8 cellular contexts compared by ENCODE assay signal in the genomic region with DNA sequence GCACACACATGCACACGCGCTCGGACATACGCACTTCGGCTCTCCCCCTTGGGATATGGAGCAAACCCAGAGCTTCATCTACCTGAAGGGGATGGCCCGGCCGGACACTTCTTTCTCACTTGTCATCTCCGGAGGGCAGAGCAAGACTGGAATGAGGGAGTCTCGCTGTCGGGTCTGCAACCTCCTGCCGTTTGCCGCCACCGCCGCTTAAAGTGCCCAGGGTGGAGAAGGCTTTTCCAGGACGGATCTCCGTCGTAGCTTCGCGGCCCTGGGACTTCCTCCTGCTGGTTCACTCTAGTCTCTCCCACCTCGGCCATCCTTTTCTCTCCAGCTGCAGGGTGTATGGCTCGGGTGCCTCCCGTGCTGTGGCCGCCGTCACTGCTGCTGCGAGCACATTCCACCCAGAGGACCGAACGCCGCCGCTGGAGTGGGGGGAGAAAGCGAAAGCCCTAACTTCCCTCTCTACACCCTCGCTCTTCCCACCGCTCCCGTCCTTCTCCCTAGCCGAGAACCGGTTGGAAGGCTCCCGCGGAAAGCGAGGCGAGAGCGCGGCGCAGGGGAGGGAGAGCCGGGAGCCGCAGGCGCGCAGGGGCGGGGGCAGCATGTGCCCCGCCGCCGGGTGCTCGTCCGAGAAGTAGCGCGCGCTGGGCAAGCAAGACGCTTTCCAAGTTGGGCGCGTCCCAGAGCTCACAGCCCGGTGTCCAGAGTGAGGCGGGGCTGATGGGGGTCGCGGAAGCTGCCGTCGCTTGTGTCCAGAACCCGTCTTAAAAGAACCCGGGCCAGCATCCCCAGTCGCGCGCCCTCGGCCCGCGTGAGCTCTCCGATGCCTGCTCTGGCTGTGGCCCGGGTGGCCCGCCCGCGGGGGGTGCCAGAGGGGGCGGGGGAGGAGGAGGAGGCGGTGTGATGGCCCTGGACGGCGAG. TPM values are rescaled to one million over a fixed set of nuclear protein-coding genes. Genes with fewer than 3 reads are reported as not detected.
DNase-seq lines count a peak whose midpoint lies in the region; ATAC-seq lines count a peak whose summit lies in the region.

A gene with protein sequence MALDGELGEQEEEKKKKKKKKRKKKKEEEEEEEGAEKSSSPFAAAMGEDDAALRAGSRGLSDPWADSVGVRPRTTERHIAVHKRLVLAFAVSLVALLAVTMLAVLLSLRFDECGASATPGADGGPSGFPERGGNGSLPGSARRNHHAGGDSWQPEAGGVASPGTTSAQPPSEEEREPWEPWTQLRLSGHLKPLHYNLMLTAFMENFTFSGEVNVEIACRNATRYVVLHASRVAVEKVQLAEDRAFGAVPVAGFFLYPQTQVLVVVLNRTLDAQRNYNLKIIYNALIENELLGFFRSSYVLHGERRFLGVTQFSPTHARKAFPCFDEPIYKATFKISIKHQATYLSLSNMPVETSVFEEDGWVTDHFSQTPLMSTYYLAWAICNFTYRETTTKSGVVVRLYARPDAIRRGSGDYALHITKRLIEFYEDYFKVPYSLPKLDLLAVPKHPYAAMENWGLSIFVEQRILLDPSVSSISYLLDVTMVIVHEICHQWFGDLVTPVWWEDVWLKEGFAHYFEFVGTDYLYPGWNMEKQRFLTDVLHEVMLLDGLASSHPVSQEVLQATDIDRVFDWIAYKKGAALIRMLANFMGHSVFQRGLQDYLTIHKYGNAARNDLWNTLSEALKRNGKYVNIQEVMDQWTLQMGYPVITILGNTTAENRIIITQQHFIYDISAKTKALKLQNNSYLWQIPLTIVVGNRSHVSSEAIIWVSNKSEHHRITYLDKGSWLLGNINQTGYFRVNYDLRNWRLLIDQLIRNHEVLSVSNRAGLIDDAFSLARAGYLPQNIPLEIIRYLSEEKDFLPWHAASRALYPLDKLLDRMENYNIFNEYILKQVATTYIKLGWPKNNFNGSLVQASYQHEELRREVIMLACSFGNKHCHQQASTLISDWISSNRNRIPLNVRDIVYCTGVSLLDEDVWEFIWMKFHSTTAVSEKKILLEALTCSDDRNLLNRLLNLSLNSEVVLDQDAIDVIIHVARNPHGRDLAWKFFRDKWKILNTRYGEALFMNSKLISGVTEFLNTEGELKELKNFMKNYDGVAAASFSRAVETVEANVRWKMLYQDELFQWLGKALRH (plus strand): TSS at position 630 of the 921 bp plus-strand sequence. CDS start 274 bp downstream, at position 904.

- H3K9me3 ChIP-seq in BLaER1 (peaks cover 28% of the 10 kb centered on the region), right cardiac atrium (ENCODE audit: control insufficient read depth, low read length) (no peaks in the 10 kb centered on the region)

- no peaks in the 10 kb centered on the region for H4K20me1 ChIP-seq in BLaER1

- no peaks in the 10 kb centered on the region for H3K4me1 ChIP-seq in BLaER1
- peaks cover 2% of the 10 kb centered on the region for H3K4me1 ChIP-seq in right cardiac atrium (ENCODE audit: control insufficient read depth, insufficient read depth, low read length)

- H3K36me3 ChIP-seq in BLaER1: no peaks in the 10 kb centered on the region

- H3K9ac ChIP-seq in BLaER1: no peak within 1 kb of the TSS

- peaks cover 41% of the 10 kb centered on the region for H3K27me3 ChIP-seq in BLaER1
- H3K27me3 ChIP-seq in right cardiac atrium (ENCODE audit: control insufficient read depth, insufficient read depth): no peaks in the 10 kb centered on the region

- under 1% methylated on average over 81 of the region's 81 CpGs for WGBS in right cardiac atrium

- intact Hi-C loops in right cardiac atrium (cut with DNase I): no loop called here

- H3K27ac ChIP-seq in BLaER1 (no peak within 1 kb of the TSS), angular gyrus (ENCODE audit: low read depth, low read length) (peak within 1 kb of the TSS; percentile 70), right cardiac atrium (ENCODE audit: low read length) (peak within 1 kb of the TSS; percentile 21)

- DNase-seq in HT1080 (ENCODE audit: low read depth) (no peak), right cardiac atrium (peak; percentile 64 to 88 (median 82)), putamen (ENCODE audit: low spot score) (peak; percentile 63), SIG-M5 treated with dmso at 0.1 percent for 504 hours (lab: John Stamatoyannopoulos, UW; ENCODE audit: unreplicated experiment) (no peak)

- ATAC-seq in right cardiac atrium: peak; percentile 73 to 78
- no peak for ATAC-seq in GM18498 (IDR thresholded peaks at IDR 0.05; ENCODE audit: unreplicated experiment)
- ATAC-seq in HG02870 (IDR thresholded peaks at IDR 0.05; ENCODE audit: unreplicated experiment): no peak

- H3K4me2 ChIP-seq in BLaER1: peak within 1 kb of the TSS; percentile 63

- H3K4me3 ChIP-seq in BLaER1 (peak within 1 kb of the TSS; percentile 59), right cardiac atrium (ENCODE audit: low read length) (peak within 1 kb of the TSS; percentile 78)

RNA-seq across cellular contexts. Expression of the gene that starts here (rescaled TPM):
- 18.2 and 34.7 TPM in 2 replicates for total RNA-seq in HT1080 (2014; rRNA removed; shearing (Covaris generic))
- polyA plus RNA-seq in HT1080 (2015; cell fraction: cytosol; rRNA removed): 10.1 and 12.9 TPM in 2 replicates
- polyA plus RNA-seq in HT1080 (2015; cell fraction: nucleus; rRNA removed): 38.9 and 39.7 TPM in 2 replicates
- total RNA-seq in right cardiac atrium: 1 to 10 TPM; 3.5 to 7.0 (median 4.2) TPM
- 0.57 TPM for polyA plus RNA-seq in right cardiac atrium

Comparison
In these comparisons a context has a peak if more than half of its experiments do, and no peak if none do; other contexts are left out.
1. DNase-seq: peak in right cardiac atrium (3 of 3) and putamen (single experiment); none in HT1080 (single experiment) and SIG-M5 treated with dmso at 0.1 percent for 504 hours (single experiment).
2. ATAC-seq: peak in right cardiac atrium (2 of 2); none in GM18498 (single experiment) and HG02870 (single experiment).